ENCODE assay signal across 15 cellular contexts in genomic region chr9:105238302-105238701, GRCh38.
"Had no signal": no experiment of that assay in that cellular context is flagged by ENCODE, and none has a peak within 500 bp of the region (broad histone marks: within the 10 kb centered on the region; RNA-seq: fewer than 3 reads in every experiment).

No MANE protein-coding gene starts in this region.

- H3K27me3 ChIP-seq: colonic mucosa, esophagus squamous epithelium, tibial nerve had no signal

- H3K9me3 ChIP-seq: colonic mucosa, esophagus squamous epithelium had no signal

- H3K36me3 ChIP-seq: colonic mucosa, esophagus squamous epithelium, tibial nerve had no signal

- H3K4me1 ChIP-seq: colonic mucosa had no signal

- H3K27ac ChIP-seq: colonic mucosa, esophagus squamous epithelium, tibial nerve had no signal

- FAIRE-seq: kidney, urothelium cell line had no signal

- ATAC-seq: left cardiac atrium; natural killer cell; right cardiac atrium; stimulated activated effector memory CD8-positive, alpha-beta T cell treated with anti-CD3 and anti-CD28 coated beads, Interleukin-12 subunit alpha, Interleukin-12 subunit beta, amount 100 ng/mL, for 72 hours; stimulated activated naive CD8-positive, alpha-beta T cell treated with anti-CD3 and anti-CD28 coated beads, Interleukin-15, Interleukin-2, amounts not matched to agents 100 U/mL and 50 U/mL, for 24 hours had no signal

- H3K4me3 ChIP-seq: colonic mucosa, esophagus squamous epithelium, tibial nerve had no signal

- DNase-seq: colonic mucosa; dermis blood vessel endothelial cell; esophagus squamous epithelium; foreskin fibroblast; kidney; left cardiac atrium; mammary epithelial cell; natural killer cell; right cardiac atrium; stimulated activated CD4-positive, alpha-beta T cell treated with anti-CD3 and anti-CD28 coated beads, Interleukin-4, amount 100 ng/mL, for 1 hour; stimulated activated CD8-positive, alpha-beta memory T cell treated with anti-CD3 and anti-CD28 coated beads, Interleukin-4, amount 100 ng/mL, for 48 hours; stimulated activated naive CD8-positive, alpha-beta T cell treated with anti-CD3 and anti-CD28 coated beads, Interleukin-15, Interleukin-2, amounts not matched to agents 100 U/mL and 50 U/mL, for 24 hours had no signal
